Comparison of ENCODE assay signal across 1 cellular context in genomic region chr19:4414800-4415251, GRCh38.
TF ChIP-seq lines count a peak whose summit lies in the region.

No MANE protein-coding gene starts in this region.

TF ChIP-seq in HEK293, 187 proteins besides CTCF, POLR2A, EP300 and RAD21 (continued from another document):
- no peak for TF ChIP-seq ZNF280C (tag by site-specific recombination; IDR thresholded peaks at IDR 0.05)
- TF ChIP-seq, protein P1, sequence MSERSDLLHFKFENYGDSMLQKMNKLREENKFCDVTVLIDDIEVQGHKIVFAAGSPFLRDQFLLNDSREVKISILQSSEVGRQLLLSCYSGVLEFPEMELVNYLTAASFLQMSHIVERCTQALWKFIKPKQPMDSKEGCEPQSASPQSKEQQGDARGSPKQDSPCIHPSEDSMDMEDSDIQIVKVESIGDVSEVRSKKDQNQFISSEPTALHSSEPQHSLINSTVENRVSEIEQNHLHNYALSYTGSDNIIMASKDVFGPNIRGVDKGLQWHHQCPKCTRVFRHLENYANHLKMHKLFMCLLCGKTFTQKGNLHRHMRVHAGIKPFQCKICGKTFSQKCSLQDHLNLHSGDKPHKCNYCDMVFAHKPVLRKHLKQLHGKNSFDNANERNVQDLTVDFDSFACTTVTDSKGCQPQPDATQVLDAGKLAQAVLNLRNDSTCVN (tag by site-specific recombination; optimal IDR thresholded peaks at IDR 0.05): no peak
- TF ChIP-seq FEZF1 (tag by site-specific recombination; IDR thresholded peaks at IDR 0.05): peak; percentile 12; the same call in 1 of the 2 replicates
- TF ChIP-seq ZNF311 (tag by site-specific recombination; IDR thresholded peaks at IDR 0.05; ENCODE audit: borderline replicate concordance): no peak
- TF ChIP-seq ZNF623 (tag by site-specific recombination; IDR thresholded peaks at IDR 0.05): no peak
- TF ChIP-seq ZNF561 (tag by site-specific recombination; IDR thresholded peaks at IDR 0.05; ENCODE audit: borderline replicate concordance): peak; percentile 55; the same call in 1 of the 2 replicates
- no peak for TF ChIP-seq ZNF514 (tag by site-specific recombination; IDR thresholded peaks at IDR 0.05)
- TF ChIP-seq ZNF792 (tag by site-specific recombination; IDR thresholded peaks at IDR 0.05): no peak
- no peak for TF ChIP-seq ZBTB20 (tag by site-specific recombination; IDR thresholded peaks at IDR 0.05)
- TF ChIP-seq ZNF621 (tag by site-specific recombination; IDR thresholded peaks at IDR 0.05): no peak
- TF ChIP-seq ZNF843 (tag by site-specific recombination; IDR thresholded peaks at IDR 0.05): no peak; the same call in 1 of the 2 replicates
- no peak for TF ChIP-seq KLF8 (tag by site-specific recombination; IDR thresholded peaks at IDR 0.05)
- TF ChIP-seq, protein P2, sequence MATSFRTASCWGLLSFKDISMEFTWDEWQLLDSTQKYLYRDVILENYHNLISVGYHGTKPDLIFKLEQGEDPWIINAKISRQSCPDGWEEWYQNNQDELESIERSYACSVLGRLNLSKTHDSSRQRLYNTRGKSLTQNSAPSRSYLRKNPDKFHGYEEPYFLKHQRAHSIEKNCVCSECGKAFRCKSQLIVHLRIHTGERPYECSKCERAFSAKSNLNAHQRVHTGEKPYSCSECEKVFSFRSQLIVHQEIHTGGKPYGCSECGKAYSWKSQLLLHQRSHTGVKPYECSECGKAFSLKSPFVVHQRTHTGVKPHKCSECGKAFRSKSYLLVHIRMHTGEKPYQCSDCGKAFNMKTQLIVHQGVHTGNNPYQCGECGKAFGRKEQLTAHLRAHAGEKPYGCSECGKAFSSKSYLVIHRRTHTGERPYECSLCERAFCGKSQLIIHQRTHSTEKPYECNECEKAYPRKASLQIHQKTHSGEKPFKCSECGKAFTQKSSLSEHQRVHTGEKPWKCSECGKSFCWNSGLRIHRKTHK (tag by site-specific recombination; IDR thresholded peaks at IDR 0.05): no peak
- no peak for TF ChIP-seq ZNF518A (tag by site-specific recombination; conservative IDR thresholded peaks at IDR 0.05; ENCODE audit: low read depth)
- TF ChIP-seq, protein P3, sequence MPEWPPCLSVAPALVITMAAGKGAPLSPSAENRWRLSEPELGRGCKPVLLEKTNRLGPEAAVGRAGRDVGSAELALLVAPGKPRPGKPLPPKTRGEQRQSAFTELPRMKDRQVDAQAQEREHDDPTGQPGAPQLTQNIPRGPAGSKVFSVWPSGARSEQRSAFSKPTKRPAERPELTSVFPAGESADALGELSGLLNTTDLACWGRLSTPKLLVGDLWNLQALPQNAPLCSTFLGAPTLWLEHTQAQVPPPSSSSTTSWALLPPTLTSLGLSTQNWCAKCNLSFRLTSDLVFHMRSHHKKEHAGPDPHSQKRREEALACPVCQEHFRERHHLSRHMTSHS (tag by site-specific recombination; IDR thresholded peaks at IDR 0.05): no peak
- TF ChIP-seq, protein P4, sequence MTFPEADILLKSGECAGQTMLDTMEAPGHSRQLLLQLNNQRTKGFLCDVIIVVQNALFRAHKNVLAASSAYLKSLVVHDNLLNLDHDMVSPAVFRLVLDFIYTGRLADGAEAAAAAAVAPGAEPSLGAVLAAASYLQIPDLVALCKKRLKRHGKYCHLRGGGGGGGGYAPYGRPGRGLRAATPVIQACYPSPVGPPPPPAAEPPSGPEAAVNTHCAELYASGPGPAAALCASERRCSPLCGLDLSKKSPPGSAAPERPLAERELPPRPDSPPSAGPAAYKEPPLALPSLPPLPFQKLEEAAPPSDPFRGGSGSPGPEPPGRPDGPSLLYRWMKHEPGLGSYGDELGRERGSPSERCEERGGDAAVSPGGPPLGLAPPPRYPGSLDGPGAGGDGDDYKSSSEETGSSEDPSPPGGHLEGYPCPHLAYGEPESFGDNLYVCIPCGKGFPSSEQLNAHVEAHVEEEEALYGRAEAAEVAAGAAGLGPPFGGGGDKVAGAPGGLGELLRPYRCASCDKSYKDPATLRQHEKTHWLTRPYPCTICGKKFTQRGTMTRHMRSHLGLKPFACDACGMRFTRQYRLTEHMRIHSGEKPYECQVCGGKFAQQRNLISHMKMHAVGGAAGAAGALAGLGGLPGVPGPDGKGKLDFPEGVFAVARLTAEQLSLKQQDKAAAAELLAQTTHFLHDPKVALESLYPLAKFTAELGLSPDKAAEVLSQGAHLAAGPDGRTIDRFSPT (tag by site-specific recombination; IDR thresholded peaks at IDR 0.05): no peak
